18 cellular contexts compared by ENCODE assay signal in genomic region chr3:41243183-41243582, GRCh38.
"Had no signal": no experiment of that assay in that cellular context is flagged by ENCODE, and none has a peak within 500 bp of the region (broad histone marks: within the 10 kb centered on the region; RNA-seq: fewer than 3 reads in every experiment).

No MANE protein-coding gene starts in this region.

- FAIRE-seq: astrocyte had no signal

- H3K4me3 Mint-ChIP-seq: activated B cell treated with CpG ODN at 0.5 μM for 24 hours; activated naive CD4-positive, alpha-beta T cell treated with anti-CD3 and anti-CD28 coated beads for 36 hours; naive thymus-derived CD8-positive, alpha-beta T cell had no signal

- ATAC-seq: esophagus mucosa, mucosa of descending colon had no signal

- H3K9me3 Mint-ChIP-seq: activated B cell treated with CpG ODN at 0.5 μM for 24 hours; activated naive CD4-positive, alpha-beta T cell treated with anti-CD3 and anti-CD28 coated beads for 36 hours; activated T-helper 2 cell treated with anti-CD3 and anti-CD28 coated beads, Interferon-gamma antibody, Interleukin-2, Interleukin-4, amounts not matched to agents 10 μg/mL and 5 μg/mL and 100 μg/mL, durations not matched to agents 14 hours and 24 hours and 36 hours; naive thymus-derived CD8-positive, alpha-beta T cell had no signal

- H3K4me1 Mint-ChIP-seq: activated B cell treated with CpG ODN at 0.5 μM for 24 hours had no signal

- DNase-seq: activated B cell treated with CpG ODN at 0.5 μM for 24 hours; activated CD4-positive, alpha-beta T cell treated with anti-CD3 and anti-CD28 coated beads, Interleukin-2, amount 50 U/mL, for 1 hour; activated CD8-positive, alpha-beta memory T cell treated with anti-CD3 and anti-CD28 coated beads for 24 hours; activated naive CD4-positive, alpha-beta T cell treated with anti-CD3 and anti-CD28 coated beads for 36 hours; dorsolateral prefrontal cortex; islet precursor cell; mammary epithelial cell; mucosa of descending colon; naive thymus-derived CD8-positive, alpha-beta T cell; nucleus accumbens; posterior cingulate gyrus; stimulated activated CD4-positive, alpha-beta T cell treated with anti-CD3 and anti-CD28 coated beads, Interleukin-15, amount 100 ng/mL, for 24 hours; stimulated activated CD4-positive, alpha-beta T cell treated with anti-CD3 and anti-CD28 coated beads, Interleukin-4, amount 100 ng/mL, for 1 hour; stimulated activated CD8-positive, alpha-beta memory T cell treated with anti-CD3 and anti-CD28 coated beads, Interleukin-4, amount 100 ng/mL, for 48 hours; T-helper 2 cell had no signal

- H3K27me3 Mint-ChIP-seq: activated B cell treated with CpG ODN at 0.5 μM for 24 hours; naive thymus-derived CD8-positive, alpha-beta T cell had no signal

- H3K27ac Mint-ChIP-seq: activated B cell treated with CpG ODN at 0.5 μM for 24 hours; activated naive CD4-positive, alpha-beta T cell treated with anti-CD3 and anti-CD28 coated beads for 36 hours; activated T-helper 2 cell treated with anti-CD3 and anti-CD28 coated beads, Interferon-gamma antibody, Interleukin-2, Interleukin-4, amounts not matched to agents 10 μg/mL and 5 μg/mL and 100 μg/mL, durations not matched to agents 14 hours and 24 hours and 36 hours had no signal
